8 cellular contexts compared by ENCODE assay signal in genomic region chr22:50506611-50507420, GRCh38. TPM values are rescaled to one million over a fixed set of nuclear protein-coding genes. Genes with fewer than 3 reads are reported as not detected.
A peak's percentile ranks its signal among the peaks of the same experiment; 100 is the strongest.
DNase-seq lines count a peak whose midpoint lies in the region; ATAC-seq and TF ChIP-seq lines count a peak whose summit lies in the region.

No MANE protein-coding gene starts in this region.

- H3K4me3 Mint-ChIP-seq in Caco-2 (ENCODE audit: unreplicated experiment) = peak overlapping the region; percentile 93
- H3K4me3 Mint-ChIP-seq in activated CD4-positive, alpha-beta memory T cell treated with anti-CD3 and anti-CD28 coated beads for 36 hours = peak overlapping the region; percentile 97

- peak overlapping the region; percentile 75 to 98 (median 93) for H3K27ac ChIP-seq in heart left ventricle
- peak overlapping the region; percentile 88 to 94 (median 90) for H3K27ac ChIP-seq in sigmoid colon

- TF ChIP-seq POLR2A in heart left ventricle (IDR thresholded peaks at IDR 0.05) (no peak), sigmoid colon (IDR thresholded peaks at IDR 0.05) (no peak)

- no peak for TF ChIP-seq EP300 in sigmoid colon (IDR thresholded peaks at IDR 0.05)

- CTCF ChIA-PET in Caco-2 (lab: Charles Lee) = interaction anchor here (1.4 kb wide), 1 partner anchor 114 kb away, joined by 9 read pairs; no protein-coding TSS in a partner anchor
- CTCF ChIA-PET in activated CD4-positive, alpha-beta memory T cell treated with anti-CD3 and anti-CD28 coated beads for 36 hours (lab: Charles Lee) = interaction anchor here (3.9 to 4.4 kb wide), 2 partner anchors 8 to 18 kb away, joined by 24 to 94 read pairs; partner anchors contain the start of gene SCO2

- no peaks in the 10 kb centered on the region for H3K9me3 Mint-ChIP-seq in Caco-2 (ENCODE audit: unreplicated experiment)
- no peaks in the 10 kb centered on the region for H3K9me3 Mint-ChIP-seq in activated CD4-positive, alpha-beta memory T cell treated with anti-CD3 and anti-CD28 coated beads for 36 hours

- H3K9me3 ChIP-seq in Caco-2 = no peaks in the 10 kb centered on the region
- no peaks in the 10 kb centered on the region for H3K9me3 ChIP-seq in heart left ventricle
- H3K9me3 ChIP-seq in sigmoid colon = no peaks in the 10 kb centered on the region

- H3K36me3 ChIP-seq in Caco-2 (ENCODE audit: control insufficient read depth, insufficient read depth, low read length) (no peaks in the 10 kb centered on the region; the same call in 1 of the 2 replicates), heart left ventricle (peaks cover 0 to 48% (median 36%) of the 10 kb centered on the region in 9 donors), sigmoid colon (peaks cover 20 to 36% (median 29%) of the 10 kb centered on the region in 4 donors)

- DNase-seq in Caco-2 = peak in 1 of 2 experiments; percentile 25
- DNase-seq in activated CD4-positive, alpha-beta memory T cell treated with anti-CD3 and anti-CD28 coated beads for 36 hours = no peak
- DNase-seq in heart left ventricle = peak in 1 of 5 donors; percentile 42
- peak; percentile 82 for DNase-seq in sigmoid colon
- DNase-seq in stimulated activated CD8-positive, alpha-beta memory T cell treated with anti-CD3 and anti-CD28 coated beads, Interleukin-4, amount 100 ng/mL, for 48 hours = no peak
- DNase-seq in stimulated activated CD4-positive, alpha-beta T cell treated with anti-CD3 and anti-CD28 coated beads, Interleukin-2, amount 100 ng/mL, for 48 hours = no peak

- intact Hi-C loops in Caco-2 (cut with micrococcal nuclease; ENCODE audit: unreplicated experiment) = loop anchor here (10.0 kb wide), 1 partner anchor 112 kb away; no protein-coding TSS in a partner anchor
- intact Hi-C loops in activated CD4-positive, alpha-beta memory T cell treated with anti-CD3 and anti-CD28 coated beads for 36 hours (cut with micrococcal nuclease) = loop anchor here (1.0 to 2.0 kb wide), 2 partner anchors 32 to 113 kb away; partner anchors contain the start of gene SBF1
- intact Hi-C loops in heart left ventricle (cut with DNase I) = loop anchor here in 4 of 10 donors (2.0 to 10.0 kb wide), 5 partner anchors 32 to 262 kb away; partner anchors contain the start of genes HDAC10 (in 2 of the 4), CHKB (in 1 of the 4), SBF1 (in 1 of the 4) and SYCE3 (in 1 of the 4)
- intact Hi-C loops in sigmoid colon (cut with DNase I) = loop anchor here (2.0 to 5.0 kb wide), 3 partner anchors 32 to 265 kb away; partner anchors contain the start of gene SBF1

- H3K4me3 ChIP-seq in Caco-2 (ENCODE audit: low read depth, low read length) = peak overlapping the region; percentile 91
- H3K4me3 ChIP-seq in heart left ventricle = peak overlapping the region; percentile 49 to 100 (median 96)
- peak overlapping the region; percentile 67 to 97 (median 96) for H3K4me3 ChIP-seq in sigmoid colon

- 25 to 32% (median 30%) methylated on average over 12 to 21 of the region's 21 CpGs for WGBS in heart left ventricle, 4 donors
- 33 to 42% methylated on average over 21 of the region's 21 CpGs for WGBS in sigmoid colon, 2 donors

- peaks cover 24% of the 10 kb centered on the region for H3K36me3 Mint-ChIP-seq in Caco-2 (ENCODE audit: insufficient read depth, unreplicated experiment)
- peaks cover 12% of the 10 kb centered on the region for H3K36me3 Mint-ChIP-seq in activated CD4-positive, alpha-beta memory T cell treated with anti-CD3 and anti-CD28 coated beads for 36 hours

- H3K4me1 Mint-ChIP-seq in Caco-2 (ENCODE audit: low read depth, unreplicated experiment) = peaks cover 11% of the 10 kb centered on the region
- H3K4me1 Mint-ChIP-seq in activated CD4-positive, alpha-beta memory T cell treated with anti-CD3 and anti-CD28 coated beads for 36 hours (ENCODE audit: low read depth) = peaks cover 10% of the 10 kb centered on the region

- no peaks in the 10 kb centered on the region for H3K27me3 ChIP-seq in Caco-2 (replicated peaks; ENCODE audit: control insufficient read depth, insufficient read depth, low read length)
- H3K27me3 ChIP-seq in heart left ventricle = no peaks in the 10 kb centered on the region
- no peaks in the 10 kb centered on the region for H3K27me3 ChIP-seq in sigmoid colon

- BruUV-seq in Caco-2 (replicated peaks; lab: Mats Ljungman, UMichigan) = TSS peak; percentile 38

- H3K27me3 Mint-ChIP-seq in Caco-2 (ENCODE audit: insufficient read depth, unreplicated experiment) = no peaks in the 10 kb centered on the region
- H3K27me3 Mint-ChIP-seq in activated CD4-positive, alpha-beta memory T cell treated with anti-CD3 and anti-CD28 coated beads for 36 hours = no peaks in the 10 kb centered on the region

- POLR2A ChIA-PET in Caco-2 (lab: Charles Lee) = interaction anchor here (2.6 kb wide), 1 partner anchor 18 kb away, joined by 71 read pairs; the partner anchor contains the start of gene SCO2
- POLR2A ChIA-PET in activated CD4-positive, alpha-beta memory T cell treated with anti-CD3 and anti-CD28 coated beads for 36 hours (lab: Charles Lee) = interaction anchor here (2.6 to 5.8 kb wide), 2 partner anchors 11 to 19 kb away, joined by 6 to 101 read pairs; partner anchors contain the start of gene SCO2

- H3K4me1 ChIP-seq in Caco-2 = peaks cover 5% of the 10 kb centered on the region; the same call in 1 of the 2 replicates
- H3K4me1 ChIP-seq in heart left ventricle = peaks cover 8 to 31% (median 23%) of the 10 kb centered on the region in 12 donors
- peaks cover 0 to 39% (median 24%) of the 10 kb centered on the region in 4 donors for H3K4me1 ChIP-seq in sigmoid colon

- no peak for TF ChIP-seq CTCF in Caco-2 (IDR thresholded peaks at IDR 0.05; ENCODE audit: insufficient read depth in 1 of 2, low read depth in 1 of 2, low read length in 1 of 2, severe bottlenecking in 1 of 2, unreplicated experiment in 1 of 2)
- TF ChIP-seq CTCF in heart left ventricle (IDR thresholded peaks at IDR 0.05) = no peak
- no peak for TF ChIP-seq CTCF in sigmoid colon (IDR thresholded peaks at IDR 0.05)

- peak overlapping the region; percentile 76 for H3K27ac Mint-ChIP-seq in Caco-2 (ENCODE audit: unreplicated experiment)
- H3K27ac Mint-ChIP-seq in activated CD4-positive, alpha-beta memory T cell treated with anti-CD3 and anti-CD28 coated beads for 36 hours = peak overlapping the region; percentile 87

- ATAC-seq in HG02943 (IDR thresholded peaks at IDR 0.05; ENCODE audit: low read depth, unreplicated experiment) = peak; percentile 6
- ATAC-seq in heart left ventricle = peak in 3 of 4 donors; percentile 2 to 9 (median 3)
- no peak for ATAC-seq in GM21786 (IDR thresholded peaks at IDR 0.05; ENCODE audit: unreplicated experiment)

RNA-seq across cellular contexts. Expression of gene LMF2, which starts 0.7 kb away (rescaled TPM):
- total RNA-seq in Caco-2 (2022) = 68.8 and 77.1 TPM in 2 replicates
- total RNA-seq in activated CD4-positive, alpha-beta memory T cell treated with anti-CD3 and anti-CD28 coated beads for 36 hours = 10 to 100 TPM; 62.1 to 63.8 TPM
- total RNA-seq in heart left ventricle = 10 to 100 TPM; 20.9 to 46.5 (median 32.1) TPM
- polyA plus RNA-seq in heart left ventricle = 10 to 100 TPM; 22.6 to 34.8 TPM
- total RNA-seq in sigmoid colon = 10 to 100 TPM; 24.8 to 52.5 (median 45.3) TPM
- 10 to 100 TPM in 2 of 3 donors, 1 to 10 TPM in 1; 7.2 to 61.1 (median 11.3) TPM for polyA plus RNA-seq in sigmoid colon

RNA-seq across cellular contexts. Expression of gene NCAPH2, which starts 1.2 kb away (rescaled TPM):
- total RNA-seq in Caco-2 (2022) (84.3 and 88.9 TPM in 2 replicates), heart left ventricle (10 to 100 TPM; 24.7 to 34.5 (median 27.9) TPM), sigmoid colon (10 to 100 TPM; 30.7 to 54.0 (median 35.6) TPM)
- total RNA-seq in activated CD4-positive, alpha-beta memory T cell treated with anti-CD3 and anti-CD28 coated beads for 36 hours = 100 to 1,000 TPM; 134 to 138 TPM
- polyA plus RNA-seq in heart left ventricle (10 to 100 TPM; 33.9 to 43.3 TPM), sigmoid colon (10 to 100 TPM; 20.3 to 45.3 (median 22.2) TPM)

RNA-seq across cellular contexts. Expression of gene SCO2, which starts 18.6 kb away (rescaled TPM):
- total RNA-seq in Caco-2 (2022) (3.0 and 6.5 TPM in 2 replicates), heart left ventricle (1 to 10 TPM in 2 of 9 donors, under 1 TPM in 2, not detected in 5; 0.67 to 2.6 (median 0.94) TPM), sigmoid colon (1 to 10 TPM in 3 of 4 donors, not detected in 1; 1.3 to 1.8 (median 1.4) TPM)
- total RNA-seq in activated CD4-positive, alpha-beta memory T cell treated with anti-CD3 and anti-CD28 coated beads for 36 hours = 1 to 10 TPM; 1.9 to 5.6 TPM
- polyA plus RNA-seq in heart left ventricle (1 to 10 TPM in 1 of 2 donors, not detected in 1; 2.0 TPM), sigmoid colon (1 to 10 TPM; 3.9 to 5.4 (median 5.1) TPM)

RNA-seq across cellular contexts. Expression of gene MIOX, which starts 20.2 kb away (rescaled TPM):
- total RNA-seq in Caco-2 (2022) (0.32 TPM in 1 of 2 replicates, not detected in the other), heart left ventricle (not detected), sigmoid colon (not detected)
- under 1 TPM; 0.39 to 0.59 TPM for total RNA-seq in activated CD4-positive, alpha-beta memory T cell treated with anti-CD3 and anti-CD28 coated beads for 36 hours
- polyA plus RNA-seq in heart left ventricle (not detected), sigmoid colon (under 1 TPM in 1 of 3 donors, not detected in 2; 0.20 TPM)

RNA-seq across cellular contexts. Expression of gene TYMP, which starts 23.0 kb away (rescaled TPM):
- total RNA-seq in Caco-2 (2022) (3.7 and 3.9 TPM in 2 replicates), heart left ventricle (100 to 1,000 TPM in 1 of 9 donors, 10 to 100 TPM in 6, 1 to 10 TPM in 2; 8.3 to 198 (median 21.7) TPM), sigmoid colon (10 to 100 TPM; 20.0 to 44.3 (median 22.5) TPM)
- total RNA-seq in activated CD4-positive, alpha-beta memory T cell treated with anti-CD3 and anti-CD28 coated beads for 36 hours = 10 to 100 TPM; 64.7 to 65.6 TPM
- polyA plus RNA-seq in heart left ventricle (10 to 100 TPM; 11.8 to 45.1 TPM), sigmoid colon (100 to 1,000 TPM in 1 of 3 donors, 10 to 100 TPM in 2; 17.4 to 169 (median 89.5) TPM)
